ENCODE assay signal across 8 cellular contexts in genomic region chr11:46369458-46370152, GRCh38. TPM values are rescaled to one million over a fixed set of nuclear protein-coding genes. Genes with fewer than 3 reads are reported as not detected.
DNase-seq lines count a peak whose midpoint lies in the region; ATAC-seq and TF ChIP-seq lines count a peak whose summit lies in the region.

No MANE protein-coding gene starts in this region.

- TF ChIP-seq CTCF in sigmoid colon (IDR thresholded peaks at IDR 0.05) = peak; percentile 36 to 80 (median 68)

- H3K27me3 ChIP-seq in sigmoid colon = no peaks in the 10 kb centered on the region

- no peak overlapping the region for H3K27ac ChIP-seq in sigmoid colon

- no peak for TF ChIP-seq POLR2A in sigmoid colon (IDR thresholded peaks at IDR 0.05)

- H3K9me3 ChIP-seq in sigmoid colon = no peaks in the 10 kb centered on the region

- H3K4me1 ChIP-seq in sigmoid colon = peaks cover 0 to 15% (median 11%) of the 10 kb centered on the region in 4 donors

- intact Hi-C loops in sigmoid colon (cut with DNase I) = loop anchor here (5.0 kb wide), 1 partner anchor 132 kb away; no protein-coding TSS in a partner anchor

- DNase-seq in SHP77 (lab: John Stamatoyannopoulos, UW) (peak; percentile 46 to 55), SHP77 treated with DMSO at 0.1 percent for 48 hours (lab: John Stamatoyannopoulos, UW) (no peak), OCI-M1 (lab: John Stamatoyannopoulos, UW) (peak; percentile 62), glomerular visceral epithelial cell (ENCODE audit: extremely low spot score) (peak; percentile 90), sigmoid colon (no peak)
- peak; percentile 63 for DNase-seq in activated naive CD4-positive, alpha-beta T cell treated with Interleukin-2 at 50 U/mL for 16 hours

- peak; percentile 56 for ATAC-seq in HG03175 (IDR thresholded peaks at IDR 0.05; ENCODE audit: unreplicated experiment)
- ATAC-seq in HG03469 (IDR thresholded peaks at IDR 0.05; ENCODE audit: unreplicated experiment) = no peak

- no peak for TF ChIP-seq EP300 in sigmoid colon (IDR thresholded peaks at IDR 0.05)

- H3K4me3 ChIP-seq in sigmoid colon = no peak overlapping the region

- peaks cover 6 to 55% (median 26%) of the 10 kb centered on the region in 4 donors for H3K36me3 ChIP-seq in sigmoid colon

- 69 to 75% methylated on average over 25 of the region's 25 CpGs for WGBS in sigmoid colon, 2 donors

RNA-seq across cellular contexts. Expression of gene MDK, which starts 11.9 kb away (rescaled TPM):
- 10 to 100 TPM; 10.7 to 49.9 (median 33.0) TPM for total RNA-seq in sigmoid colon
- polyA plus RNA-seq in sigmoid colon = 100 to 1,000 TPM; 101 to 403 (median 169) TPM

RNA-seq across cellular contexts. Expression of gene CHRM4, which starts 22.0 kb away (rescaled TPM):
- 1 to 10 TPM in 2 of 4 donors, under 1 TPM in 2; 0.55 to 5.3 (median 2.3) TPM for total RNA-seq in sigmoid colon
- polyA plus RNA-seq in sigmoid colon = 1 to 10 TPM in 2 of 3 donors, not detected in 1; 2.3 to 5.4 TPM

RNA-seq across cellular contexts. Expression of gene DGKZ, which starts 22.3 kb away (rescaled TPM):
- total RNA-seq in sigmoid colon = 10 to 100 TPM; 22.5 to 76.7 (median 34.2) TPM
- 10 to 100 TPM; 16.6 to 71.9 (median 19.2) TPM for polyA plus RNA-seq in sigmoid colon

Comparison
In these comparisons a context has a peak if more than half of its experiments do, and no peak if none do; other contexts are left out.
1. DNase-seq: peak in SHP77 (2 of 2), OCI-M1 (single experiment), activated naive CD4-positive, alpha-beta T cell treated with Interleukin-2 at 50 U/mL for 16 hours (single experiment) and glomerular visceral epithelial cell (single experiment); none in SHP77 treated with DMSO at 0.1 percent for 48 hours (single experiment) and sigmoid colon (single experiment).